1 cellular context compared by ENCODE assay signal in genomic region chr3:14352002-14352627, GRCh38.
TF ChIP-seq lines count a peak whose summit lies in the region.

No MANE protein-coding gene starts in this region.

TF ChIP-seq in K562, 482 proteins besides CTCF, POLR2A, EP300 and RAD21 (continued from another document and continues in another):
- TF ChIP-seq NKRF (IDR thresholded peaks at IDR 0.05; ENCODE audit: borderline replicate concordance) (no peak), SRSF7 (optimal IDR thresholded peaks at IDR 0.05; ENCODE audit: low read depth, low read length) (no peak), HMG20A (CRISPR knock-in tag; conservative IDR thresholded peaks at IDR 0.05) (no peak), CEBPB (tag; IDR thresholded peaks at IDR 0.05) (peak; percentile 99), L3MBTL2 (IDR thresholded peaks at IDR 0.05) (peak; percentile 96), NR3C1 (CRISPR knock-in tag; IDR thresholded peaks at IDR 0.05) (no peak), POLR2B (IDR thresholded peaks at IDR 0.05; ENCODE audit: low read depth, partially characterized antibody) (peak; percentile 52), FOXM1 (IDR thresholded peaks at IDR 0.05; ENCODE audit: low read depth) (no peak), FOXM1 (CRISPR knock-in tag; IDR thresholded peaks at IDR 0.05; ENCODE audit: low read depth) (peak; percentile 79; the same call in 1 of the 2 replicates), EGR1 (conservative IDR thresholded peaks at IDR 0.05) (no peak), FOXP4 (CRISPR knock-in tag; IDR thresholded peaks at IDR 0.05; ENCODE audit: borderline replicate concordance) (peak; percentile 36; the same call in 1 of the 2 replicates), SUPT5H (IDR thresholded peaks at IDR 0.05) (peak; percentile 63), RNF2 (IDR thresholded peaks at IDR 0.05) (0 out of 2 replicates have a peak, but pooled peaks have one; percentile 15), FOXP1 (CRISPR knock-in tag; IDR thresholded peaks at IDR 0.05) (peak; percentile 71; the same call in 1 of the 2 replicates), PCBP2 (IDR thresholded peaks at IDR 0.05; ENCODE audit: low read depth, low read length, poor library complexity, severe bottlenecking) (no peak), CBFA2T3 (IDR thresholded peaks at IDR 0.05) (peak; percentile 46), NR4A1 (CRISPR knock-in tag; IDR thresholded peaks at IDR 0.05) (no peak), NR4A1 (tag; IDR thresholded peaks at IDR 0.05) (peak; percentile 80), ZNF395 (CRISPR knock-in tag; IDR thresholded peaks at IDR 0.05) (0 out of 2 replicates have a peak, but pooled peaks have one; percentile 61), FOS (IDR thresholded peaks at IDR 0.05; ENCODE audit: extremely low read depth, insufficient read length) (peak; percentile 79), TAL1 (IDR thresholded peaks at IDR 0.05) (peak; percentile 50; the same call in 1 of the 2 replicates), MYC (IDR thresholded peaks at IDR 0.05; ENCODE audit: low read depth, low read length) (peak; percentile 94), MYC (CRISPR knock-in tag; IDR thresholded peaks at IDR 0.05; ENCODE audit: borderline replicate concordance, low read depth) (no peak), NCOR1 (IDR thresholded peaks at IDR 0.05) (no peak), HNRNPUL1 (IDR thresholded peaks at IDR 0.05; ENCODE audit: low read length) (no peak), HNRNPL (IDR thresholded peaks at IDR 0.05; ENCODE audit: low read depth, low read length) (no peak), TEAD1 (CRISPR knock-in tag; IDR thresholded peaks at IDR 0.05) (0 out of 4 replicates have a peak, but pooled peaks have one; percentile 7 to 71), ZNF76 (CRISPR knock-in tag; IDR thresholded peaks at IDR 0.05; ENCODE audit: borderline replicate concordance) (0 out of 2 replicates have a peak, but pooled peaks have one; percentile 34), TCF15 (CRISPR knock-in tag; IDR thresholded peaks at IDR 0.05) (0 out of 2 replicates have a peak, but pooled peaks have one; percentile 13)
- TF ChIP-seq, protein P1, sequence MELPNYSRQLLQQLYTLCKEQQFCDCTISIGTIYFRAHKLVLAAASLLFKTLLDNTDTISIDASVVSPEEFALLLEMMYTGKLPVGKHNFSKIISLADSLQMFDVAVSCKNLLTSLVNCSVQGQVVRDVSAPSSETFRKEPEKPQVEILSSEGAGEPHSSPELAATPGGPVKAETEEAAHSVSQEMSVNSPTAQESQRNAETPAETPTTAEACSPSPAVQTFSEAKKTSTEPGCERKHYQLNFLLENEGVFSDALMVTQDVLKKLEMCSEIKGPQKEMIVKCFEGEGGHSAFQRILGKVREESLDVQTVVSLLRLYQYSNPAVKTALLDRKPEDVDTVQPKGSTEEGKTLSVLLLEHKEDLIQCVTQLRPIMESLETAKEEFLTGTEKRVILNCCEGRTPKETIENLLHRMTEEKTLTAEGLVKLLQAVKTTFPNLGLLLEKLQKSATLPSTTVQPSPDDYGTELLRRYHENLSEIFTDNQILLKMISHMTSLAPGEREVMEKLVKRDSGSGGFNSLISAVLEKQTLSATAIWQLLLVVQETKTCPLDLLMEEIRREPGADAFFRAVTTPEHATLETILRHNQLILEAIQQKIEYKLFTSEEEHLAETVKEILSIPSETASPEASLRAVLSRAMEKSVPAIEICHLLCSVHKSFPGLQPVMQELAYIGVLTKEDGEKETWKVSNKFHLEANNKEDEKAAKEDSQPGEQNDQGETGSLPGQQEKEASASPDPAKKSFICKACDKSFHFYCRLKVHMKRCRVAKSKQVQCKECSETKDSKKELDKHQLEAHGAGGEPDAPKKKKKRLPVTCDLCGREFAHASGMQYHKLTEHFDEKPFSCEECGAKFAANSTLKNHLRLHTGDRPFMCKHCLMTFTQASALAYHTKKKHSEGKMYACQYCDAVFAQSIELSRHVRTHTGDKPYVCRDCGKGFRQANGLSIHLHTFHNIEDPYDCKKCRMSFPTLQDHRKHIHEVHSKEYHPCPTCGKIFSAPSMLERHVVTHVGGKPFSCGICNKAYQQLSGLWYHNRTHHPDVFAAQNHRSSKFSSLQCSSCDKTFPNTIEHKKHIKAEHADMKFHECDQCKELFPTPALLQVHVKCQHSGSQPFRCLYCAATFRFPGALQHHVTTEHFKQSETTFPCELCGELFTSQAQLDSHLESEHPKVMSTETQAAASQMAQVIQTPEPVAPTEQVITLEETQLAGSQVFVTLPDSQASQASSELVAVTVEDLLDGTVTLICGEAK (IDR thresholded peaks at IDR 0.05), result 0 out of 2 replicates have a peak, but pooled peaks have one; percentile 5
- TF ChIP-seq, protein P1 (CRISPR knock-in tag; IDR thresholded peaks at IDR 0.05), result no peak
- TF ChIP-seq, protein P2, sequence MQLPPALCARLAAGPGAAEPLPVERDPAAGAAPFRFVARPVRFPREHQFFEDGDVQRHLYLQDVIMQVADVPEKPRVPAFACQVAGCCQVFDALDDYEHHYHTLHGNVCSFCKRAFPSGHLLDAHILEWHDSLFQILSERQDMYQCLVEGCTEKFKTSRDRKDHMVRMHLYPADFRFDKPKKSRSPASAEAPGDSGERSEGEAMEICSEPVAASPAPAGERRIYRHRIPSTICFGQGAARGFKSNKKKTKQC (CRISPR knock-in tag; IDR thresholded peaks at IDR 0.05), result peak; percentile 74; the same call in 1 of the 2 replicates
- TF ChIP-seq, protein P3, sequence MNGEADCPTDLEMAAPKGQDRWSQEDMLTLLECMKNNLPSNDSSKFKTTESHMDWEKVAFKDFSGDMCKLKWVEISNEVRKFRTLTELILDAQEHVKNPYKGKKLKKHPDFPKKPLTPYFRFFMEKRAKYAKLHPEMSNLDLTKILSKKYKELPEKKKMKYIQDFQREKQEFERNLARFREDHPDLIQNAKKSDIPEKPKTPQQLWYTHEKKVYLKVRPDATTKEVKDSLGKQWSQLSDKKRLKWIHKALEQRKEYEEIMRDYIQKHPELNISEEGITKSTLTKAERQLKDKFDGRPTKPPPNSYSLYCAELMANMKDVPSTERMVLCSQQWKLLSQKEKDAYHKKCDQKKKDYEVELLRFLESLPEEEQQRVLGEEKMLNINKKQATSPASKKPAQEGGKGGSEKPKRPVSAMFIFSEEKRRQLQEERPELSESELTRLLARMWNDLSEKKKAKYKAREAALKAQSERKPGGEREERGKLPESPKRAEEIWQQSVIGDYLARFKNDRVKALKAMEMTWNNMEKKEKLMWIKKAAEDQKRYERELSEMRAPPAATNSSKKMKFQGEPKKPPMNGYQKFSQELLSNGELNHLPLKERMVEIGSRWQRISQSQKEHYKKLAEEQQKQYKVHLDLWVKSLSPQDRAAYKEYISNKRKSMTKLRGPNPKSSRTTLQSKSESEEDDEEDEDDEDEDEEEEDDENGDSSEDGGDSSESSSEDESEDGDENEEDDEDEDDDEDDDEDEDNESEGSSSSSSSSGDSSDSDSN (IDR thresholded peaks at IDR 0.05; ENCODE audit: borderline replicate concordance in 1 of 2, low read depth in 2 of 2, low read length in 2 of 2), result no peak
- TF ChIP-seq, protein P4, sequence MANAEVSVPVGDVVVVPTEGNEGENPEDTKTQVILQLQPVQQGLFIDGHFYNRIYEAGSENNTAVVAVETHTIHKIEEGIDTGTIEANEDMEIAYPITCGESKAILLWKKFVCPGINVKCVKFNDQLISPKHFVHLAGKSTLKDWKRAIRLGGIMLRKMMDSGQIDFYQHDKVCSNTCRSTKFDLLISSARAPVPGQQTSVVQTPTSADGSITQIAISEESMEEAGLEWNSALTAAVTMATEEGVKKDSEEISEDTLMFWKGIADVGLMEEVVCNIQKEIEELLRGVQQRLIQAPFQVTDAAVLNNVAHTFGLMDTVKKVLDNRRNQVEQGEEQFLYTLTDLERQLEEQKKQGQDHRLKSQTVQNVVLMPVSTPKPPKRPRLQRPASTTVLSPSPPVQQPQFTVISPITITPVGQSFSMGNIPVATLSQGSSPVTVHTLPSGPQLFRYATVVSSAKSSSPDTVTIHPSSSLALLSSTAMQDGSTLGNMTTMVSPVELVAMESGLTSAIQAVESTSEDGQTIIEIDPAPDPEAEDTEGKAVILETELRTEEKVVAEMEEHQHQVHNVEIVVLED (CRISPR knock-in tag; IDR thresholded peaks at IDR 0.05), result peak; percentile 17; the same call in 1 of the 2 replicates
- TF ChIP-seq, protein P5, sequence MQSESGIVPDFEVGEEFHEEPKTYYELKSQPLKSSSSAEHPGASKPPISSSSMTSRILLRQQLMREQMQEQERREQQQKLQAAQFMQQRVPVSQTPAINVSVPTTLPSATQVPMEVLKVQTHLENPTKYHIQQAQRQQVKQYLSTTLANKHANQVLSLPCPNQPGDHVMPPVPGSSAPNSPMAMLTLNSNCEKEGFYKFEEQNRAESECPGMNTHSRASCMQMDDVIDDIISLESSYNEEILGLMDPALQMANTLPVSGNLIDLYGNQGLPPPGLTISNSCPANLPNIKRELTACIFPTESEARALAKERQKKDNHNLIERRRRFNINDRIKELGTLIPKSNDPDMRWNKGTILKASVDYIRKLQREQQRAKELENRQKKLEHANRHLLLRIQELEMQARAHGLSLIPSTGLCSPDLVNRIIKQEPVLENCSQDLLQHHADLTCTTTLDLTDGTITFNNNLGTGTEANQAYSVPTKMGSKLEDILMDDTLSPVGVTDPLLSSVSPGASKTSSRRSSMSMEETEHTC (IDR thresholded peaks at IDR 0.05), result no peak
